Comparison of ENCODE assay signal across 2 cellular contexts in genomic region chr5:27733242-27733641, GRCh38.
A peak's percentile ranks its signal among the peaks of the same experiment; 100 is the strongest.
TF ChIP-seq lines count a peak whose summit lies in the region.

No MANE protein-coding gene starts in this region.

TF ChIP-seq in HepG2, 621 proteins besides CTCF, POLR2A, EP300 and RAD21 (continued from another document):
- TF ChIP-seq ZNF17 (CRISPR knock-in tag; IDR thresholded peaks at IDR 0.05): no peak
- no peak for TF ChIP-seq LRRFIP1 (CRISPR knock-in tag; conservative IDR thresholded peaks at IDR 0.05)
- no peak for TF ChIP-seq ZNF350 (CRISPR knock-in tag; IDR thresholded peaks at IDR 0.05; ENCODE audit: borderline replicate concordance, low read depth)
- TF ChIP-seq IRF9 (CRISPR knock-in tag; IDR thresholded peaks at IDR 0.05; ENCODE audit: borderline replicate concordance): no peak
- TF ChIP-seq MAFF (IDR thresholded peaks at IDR 0.05; ENCODE audit: low read depth, low read length): peak; percentile 61; the same call in 1 of the 2 replicates
- TF ChIP-seq ZNF574 (CRISPR knock-in tag; IDR thresholded peaks at IDR 0.05): no peak
- no peak for TF ChIP-seq PAWR (CRISPR knock-in tag; IDR thresholded peaks at IDR 0.05; ENCODE audit: borderline replicate concordance)
- no peak for TF ChIP-seq RNF219 (CRISPR knock-in tag; IDR thresholded peaks at IDR 0.05)
- peak; percentile 61 to 85 for TF ChIP-seq MAFK (conservative IDR thresholded peaks at IDR 0.05 in 1 of 2, IDR thresholded peaks at IDR 0.05 in 1 of 2; ENCODE audit: low read length in 2 of 2)

TF ChIP-seq in IMR-90, 13 proteins besides CTCF, POLR2A, EP300 and RAD21 (continued from another document):
- TF ChIP-seq MAFK (IDR thresholded peaks at IDR 0.05; ENCODE audit: low read depth, low read length) (peak; percentile 80), MAZ (IDR thresholded peaks at IDR 0.05; ENCODE audit: borderline replicate concordance, low read depth, low read length) (no peak)
TF ChIP-seq in IMR-90: peak in this region for 1.
